16 cellular contexts compared by ENCODE assay signal in genomic region chr12:75447695-75448393, GRCh38.
"Had no signal": no experiment of that assay in that cellular context is flagged by ENCODE, and none has a peak within 500 bp of the region (broad histone marks: within the 10 kb centered on the region; RNA-seq: fewer than 3 reads in every experiment).

No MANE protein-coding gene starts in this region.

- DNase-seq: activated naive CD4-positive, alpha-beta T cell treated with Interleukin-2 at 50 U/mL for 16 hours; foreskin melanocyte; head of caudate nucleus; immature natural killer cell; left colon; midbrain; naive B cell; ovary; right lobe of liver; spleen had no signal

- H3K9ac ChIP-seq: neural progenitor cell had no signal

- H3K4me3 ChIP-seq: ascending aorta, esophagus muscularis mucosa, lung, neural progenitor cell, ovary, right lobe of liver, spleen, thoracic aorta had no signal

- H3K4me2 ChIP-seq: neural progenitor cell had no signal

- H3K36me3 ChIP-seq: ascending aorta, esophagus muscularis mucosa, neural progenitor cell, ovary, right lobe of liver, spleen, thoracic aorta had no signal

- H3K4me1 ChIP-seq: ascending aorta, esophagus muscularis mucosa, neural progenitor cell, right lobe of liver, spleen had no signal

- ATAC-seq: left colon, right lobe of liver had no signal

- H2AFZ ChIP-seq: neural progenitor cell had no signal

- H3K27me3 ChIP-seq: ascending aorta, esophagus muscularis mucosa, neural progenitor cell, ovary, right lobe of liver, spleen had no signal

- FAIRE-seq: endometrium had no signal

- H3K9me3 ChIP-seq: ascending aorta, esophagus muscularis mucosa, ovary, right lobe of liver, spleen, thoracic aorta had no signal

- H3K27ac ChIP-seq: ascending aorta, esophagus muscularis mucosa, neural progenitor cell, ovary, right lobe of liver, spleen, thoracic aorta had no signal
